ENCODE assay signal across 8 cellular contexts in the genomic region with DNA sequence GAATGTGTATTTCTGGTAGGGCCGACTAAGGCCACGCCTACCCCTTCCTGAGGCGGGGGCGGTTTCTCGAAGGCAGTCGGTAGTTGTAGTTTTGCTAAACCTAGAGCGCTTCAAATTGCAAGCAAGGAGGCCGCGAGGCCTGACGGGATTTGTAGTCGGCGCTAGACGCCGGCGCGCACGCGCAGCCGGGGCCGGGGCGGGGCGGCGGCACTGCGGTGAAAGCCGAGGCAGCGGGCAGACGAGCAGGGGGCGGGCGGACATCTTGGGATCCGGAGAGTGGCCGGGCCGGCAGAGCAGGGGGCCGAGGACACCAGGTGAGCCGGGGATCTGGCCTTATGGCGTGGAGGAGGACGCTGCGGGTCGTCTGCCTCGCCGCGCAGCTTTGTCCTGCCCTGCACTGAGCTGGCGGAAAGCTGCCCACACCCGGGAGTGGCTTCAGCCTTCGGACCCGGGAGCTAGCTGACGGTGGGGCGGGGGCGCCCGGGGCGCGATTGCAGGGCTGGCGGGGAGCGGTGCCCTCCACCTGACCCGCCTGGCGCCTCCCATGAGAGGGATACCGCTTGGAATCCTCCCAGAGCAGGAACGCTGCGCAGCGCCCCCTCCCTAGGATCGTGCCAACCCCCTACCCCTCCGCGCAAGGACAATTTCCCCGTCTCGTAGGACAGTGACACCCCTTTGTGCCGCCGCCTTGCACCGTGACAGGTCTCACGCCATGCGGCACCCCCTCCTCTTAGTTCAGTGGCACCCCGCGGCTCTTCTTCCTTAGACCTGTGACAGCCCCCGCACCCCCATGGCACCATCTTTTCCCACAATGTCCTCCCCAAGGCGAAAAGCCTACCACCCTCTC. TPM values are rescaled to one million over a fixed set of nuclear protein-coding genes. Genes with fewer than 3 reads are reported as not detected.
DNase-seq lines count a peak whose midpoint lies in the region; ATAC-seq lines count a peak whose summit lies in the region.

Gene AP2M1, plus strand, starts transcription at position 210 of the 847 bp plus-strand sequence. CDS start 2,139 bp downstream, outside the sequence.

- peak within 1 kb of the TSS; percentile 85 to 94 (median 87) for H3K27ac ChIP-seq in BLaER1 treated with 17β-estradiol and CSF1 and Interleukin-3, amounts not matched to agents 10 nM and 100 nM

- ATAC-seq in GM19351 (IDR thresholded peaks at IDR 0.05; ENCODE audit: unreplicated experiment) (peak; percentile 92), HG03521 (IDR thresholded peaks at IDR 0.05; ENCODE audit: unreplicated experiment) (peak; percentile 95), left lobe of liver (peak; percentile 94)

- no peaks in the 10 kb centered on the region for H3K27me3 ChIP-seq in BLaER1 treated with 17β-estradiol and CSF1 and Interleukin-3, amounts not matched to agents 10 nM and 100 nM

- peak within 1 kb of the TSS; percentile 84 to 100 (median 94) for H3K4me3 ChIP-seq in BLaER1 treated with 17β-estradiol and CSF1 and Interleukin-3, amounts not matched to agents 10 nM and 100 nM

- H3K4me1 ChIP-seq in BLaER1 treated with 17β-estradiol and CSF1 and Interleukin-3, amounts not matched to agents 10 nM and 100 nM, result peaks cover 30 to 72% (median 42%) of the 10 kb centered on the region in 10 experiments

- H3K9me3 ChIP-seq in BLaER1 treated with 17β-estradiol and CSF1 and Interleukin-3, amounts not matched to agents 10 nM and 100 nM (replicated peaks in 1 of 11), result no peaks in the 10 kb centered on the region

- DNase-seq in NCI-H748 (lab: John Stamatoyannopoulos, UW; ENCODE audit: unreplicated experiment) (peak; percentile 96), dedifferentiated amniotic fluid mesenchymal stem cell (ENCODE audit: extremely low spot score) (peak; percentile 99), left lobe of liver (ENCODE audit: low spot score) (peak; percentile 99)
- peak; percentile 96 for DNase-seq in activated CD4-positive, alpha-beta T cell treated with anti-CD3 and anti-CD28 coated beads, Interleukin-2, amount 50 U/mL, for 1 hour
- DNase-seq in stimulated activated CD4-positive, alpha-beta T cell treated with anti-CD3 and anti-CD28 coated beads, Interleukin-2, amount 100 ng/mL, for 4 hours (ENCODE audit: low read depth), result peak; percentile 97

- H3K4me2 ChIP-seq in BLaER1 treated with 17β-estradiol and CSF1 and Interleukin-3, amounts not matched to agents 10 nM and 100 nM, result peak within 1 kb of the TSS; percentile 96 to 99 (median 97)

- peak within 1 kb of the TSS; percentile 91 to 97 (median 94) for H3K9ac ChIP-seq in BLaER1 treated with 17β-estradiol and CSF1 and Interleukin-3, amounts not matched to agents 10 nM and 100 nM

- peaks cover 12 to 48% (median 27%) of the 10 kb centered on the region in 11 experiments; a peak in 17 of 22 replicates for H4K20me1 ChIP-seq in BLaER1 treated with 17β-estradiol and CSF1 and Interleukin-3, amounts not matched to agents 10 nM and 100 nM

- peaks cover 54 to 71% (median 65%) of the 10 kb centered on the region in 11 experiments for H3K36me3 ChIP-seq in BLaER1 treated with 17β-estradiol and CSF1 and Interleukin-3, amounts not matched to agents 10 nM and 100 nM

RNA-seq across cellular contexts. Expression of gene AP2M1, which starts in this region (rescaled TPM):
- total RNA-seq in left lobe of liver, result 119 TPM

Comparison
In these comparisons a context has a peak if more than half of its experiments do, and no peak if none do; other contexts are left out.
1. Peak in every context shown above with its lines: DNase-seq, ATAC-seq, H3K4me3 ChIP-seq and H3K27ac ChIP-seq.